In genomic region chr1:153699116-153699515, GRCh38 we compare ENCODE assay signal across 1 cellular context.
TF ChIP-seq lines count a peak whose summit lies in the region.

No MANE protein-coding gene starts in this region.

TF ChIP-seq in SK-N-SH treated with all-trans-retinoic acid at 6 μM for 48 hours, 23 proteins besides CTCF, POLR2A, EP300 and RAD21 (continued from another document):
- TF ChIP-seq, protein P1, sequence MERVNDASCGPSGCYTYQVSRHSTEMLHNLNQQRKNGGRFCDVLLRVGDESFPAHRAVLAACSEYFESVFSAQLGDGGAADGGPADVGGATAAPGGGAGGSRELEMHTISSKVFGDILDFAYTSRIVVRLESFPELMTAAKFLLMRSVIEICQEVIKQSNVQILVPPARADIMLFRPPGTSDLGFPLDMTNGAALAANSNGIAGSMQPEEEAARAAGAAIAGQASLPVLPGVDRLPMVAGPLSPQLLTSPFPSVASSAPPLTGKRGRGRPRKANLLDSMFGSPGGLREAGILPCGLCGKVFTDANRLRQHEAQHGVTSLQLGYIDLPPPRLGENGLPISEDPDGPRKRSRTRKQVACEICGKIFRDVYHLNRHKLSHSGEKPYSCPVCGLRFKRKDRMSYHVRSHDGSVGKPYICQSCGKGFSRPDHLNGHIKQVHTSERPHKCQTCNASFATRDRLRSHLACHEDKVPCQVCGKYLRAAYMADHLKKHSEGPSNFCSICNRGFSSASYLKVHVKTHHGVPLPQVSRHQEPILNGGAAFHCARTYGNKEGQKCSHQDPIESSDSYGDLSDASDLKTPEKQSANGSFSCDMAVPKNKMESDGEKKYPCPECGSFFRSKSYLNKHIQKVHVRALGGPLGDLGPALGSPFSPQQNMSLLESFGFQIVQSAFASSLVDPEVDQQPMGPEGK (CRISPR knock-in tag; IDR thresholded peaks at IDR 0.05; ENCODE audit: borderline replicate concordance), result no peak
- TF ChIP-seq SNAI2 (CRISPR knock-in tag; IDR thresholded peaks at IDR 0.05) (no peak), ARNTL (CRISPR knock-in tag; IDR thresholded peaks at IDR 0.05; ENCODE audit: borderline replicate concordance, low read depth) (no peak), ZNF8 (CRISPR knock-in tag; IDR thresholded peaks at IDR 0.05) (peak; percentile 36; the same call in 1 of the 2 replicates), GLIS3 (CRISPR knock-in tag; IDR thresholded peaks at IDR 0.05) (no peak), TCF4 (CRISPR knock-in tag; IDR thresholded peaks at IDR 0.05; ENCODE audit: borderline replicate concordance) (no peak), ZNF565 (CRISPR knock-in tag; conservative IDR thresholded peaks at IDR 0.05; ENCODE audit: low read depth) (no peak), BACH2 (CRISPR knock-in tag; IDR thresholded peaks at IDR 0.05; ENCODE audit: borderline replicate concordance) (no peak)
- TF ChIP-seq, protein P2, sequence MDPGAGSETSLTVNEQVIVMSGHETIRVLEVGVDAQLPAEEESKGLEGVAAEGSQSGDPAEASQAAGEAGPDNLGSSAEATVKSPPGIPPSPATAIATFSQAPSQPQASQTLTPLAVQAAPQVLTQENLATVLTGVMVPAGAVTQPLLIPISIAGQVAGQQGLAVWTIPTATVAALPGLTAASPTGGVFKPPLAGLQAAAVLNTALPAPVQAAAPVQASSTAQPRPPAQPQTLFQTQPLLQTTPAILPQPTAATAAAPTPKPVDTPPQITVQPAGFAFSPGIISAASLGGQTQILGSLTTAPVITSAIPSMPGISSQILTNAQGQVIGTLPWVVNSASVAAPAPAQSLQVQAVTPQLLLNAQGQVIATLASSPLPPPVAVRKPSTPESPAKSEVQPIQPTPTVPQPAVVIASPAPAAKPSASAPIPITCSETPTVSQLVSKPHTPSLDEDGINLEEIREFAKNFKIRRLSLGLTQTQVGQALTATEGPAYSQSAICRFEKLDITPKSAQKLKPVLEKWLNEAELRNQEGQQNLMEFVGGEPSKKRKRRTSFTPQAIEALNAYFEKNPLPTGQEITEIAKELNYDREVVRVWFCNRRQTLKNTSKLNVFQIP (CRISPR knock-in tag; IDR thresholded peaks at IDR 0.05; ENCODE audit: borderline replicate concordance, low read depth), result no peak
- TF ChIP-seq, protein P3, sequence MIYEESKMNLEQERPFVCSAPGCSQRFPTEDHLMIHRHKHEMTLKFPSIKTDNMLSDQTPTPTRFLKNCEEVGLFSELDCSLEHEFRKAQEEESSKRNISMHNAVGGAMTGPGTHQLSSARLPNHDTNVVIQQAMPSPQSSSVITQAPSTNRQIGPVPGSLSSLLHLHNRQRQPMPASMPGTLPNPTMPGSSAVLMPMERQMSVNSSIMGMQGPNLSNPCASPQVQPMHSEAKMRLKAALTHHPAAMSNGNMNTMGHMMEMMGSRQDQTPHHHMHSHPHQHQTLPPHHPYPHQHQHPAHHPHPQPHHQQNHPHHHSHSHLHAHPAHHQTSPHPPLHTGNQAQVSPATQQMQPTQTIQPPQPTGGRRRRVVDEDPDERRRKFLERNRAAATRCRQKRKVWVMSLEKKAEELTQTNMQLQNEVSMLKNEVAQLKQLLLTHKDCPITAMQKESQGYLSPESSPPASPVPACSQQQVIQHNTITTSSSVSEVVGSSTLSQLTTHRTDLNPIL (CRISPR knock-in tag; IDR thresholded peaks at IDR 0.05; ENCODE audit: low read depth), result no peak
